9 cellular contexts compared by ENCODE assay signal in genomic region chr2:197209274-197209673, GRCh38.
DNase-seq lines count a peak whose midpoint lies in the region; ATAC-seq and TF ChIP-seq lines count a peak whose summit lies in the region.
"Had no signal": no experiment of that assay in that cellular context is flagged by ENCODE, and none has a peak within 500 bp of the region (broad histone marks: within the 10 kb centered on the region; RNA-seq: fewer than 3 reads in every experiment).

No MANE protein-coding gene starts in this region.

- no peak for ATAC-seq in activated T-cell treated with anti-CD3 and anti-CD28 coated beads, Interleukin-2, amount 50 U/mL, for 4 hours
- ATAC-seq in SK-N-SH treated with all-trans-retinoic acid at 6 μM for 48 hours (peak; percentile 46; the same call in 2 of the 3 replicates), GM21515 (IDR thresholded peaks at IDR 0.05; ENCODE audit: unreplicated experiment) (no peak)

- peak overlapping the region; percentile 59 for H3K4me3 Mint-ChIP-seq in activated T-cell treated with anti-CD3 and anti-CD28 coated beads, Interleukin-2, amount 50 U/mL, for 4 hours
- peak overlapping the region; percentile 56 to 79 (median 64) for H3K4me3 Mint-ChIP-seq in immature natural killer cell

- H3K9me3 Mint-ChIP-seq in activated T-cell treated with anti-CD3 and anti-CD28 coated beads, Interleukin-2, amount 50 U/mL, for 4 hours, result no peaks in the 10 kb centered on the region
- H3K9me3 Mint-ChIP-seq in immature natural killer cell, result no peaks in the 10 kb centered on the region

- peaks cover 7% of the 10 kb centered on the region for H3K36me3 Mint-ChIP-seq in activated T-cell treated with anti-CD3 and anti-CD28 coated beads, Interleukin-2, amount 50 U/mL, for 4 hours (ENCODE audit: insufficient read depth)
- no peaks in the 10 kb centered on the region for H3K36me3 Mint-ChIP-seq in immature natural killer cell

- H3K9me3 ChIP-seq in tibial nerve, result no peaks in the 10 kb centered on the region

- H3K27ac Mint-ChIP-seq in immature natural killer cell, result peak overlapping the region; percentile 90 to 99 (median 94)

- DNase-seq in activated T-cell treated with anti-CD3 and anti-CD28 coated beads, Interleukin-2, amount 50 U/mL, for 4 hours, result no peak
- DNase-seq in activated T-cell treated with anti-CD3 and anti-CD28 coated beads, Interleukin-2, amount 50 U/mL, for 48 hours, result no peak
- DNase-seq in immature natural killer cell (no peak), tibial nerve (ENCODE audit: low spot score in 2 of 2) (no peak), NCI-H526 treated with DMSO at 0.1 percent for 48 hours (lab: John Stamatoyannopoulos, UW) (no peak), islet precursor cell (no peak)
- DNase-seq: NCI-H2227 treated with DMSO at 0.1 percent for 48 hours had no signal

- peaks cover 0 to 77% (median 46%) of the 10 kb centered on the region in 4 donors for H3K4me1 ChIP-seq in tibial nerve

- H3K27ac ChIP-seq in tibial nerve, result peak overlapping the region in 3 of 4 donors; percentile 46 to 73 (median 61)

- TF ChIP-seq CTCF in tibial nerve (IDR thresholded peaks at IDR 0.05), result no peak

- no peaks in the 10 kb centered on the region for H3K27me3 Mint-ChIP-seq in activated T-cell treated with anti-CD3 and anti-CD28 coated beads, Interleukin-2, amount 50 U/mL, for 4 hours (ENCODE audit: low read depth)
- peaks cover 7 to 11% (median 9%) of the 10 kb centered on the region in 3 donors for H3K27me3 Mint-ChIP-seq in immature natural killer cell (ENCODE audit: low read depth in 3 of 3)

- no peak for TF ChIP-seq EP300 in tibial nerve (IDR thresholded peaks at IDR 0.05)

- no peaks in the 10 kb centered on the region for H3K27me3 ChIP-seq in tibial nerve

- peaks cover 98% of the 10 kb centered on the region for H3K4me1 Mint-ChIP-seq in activated T-cell treated with anti-CD3 and anti-CD28 coated beads, Interleukin-2, amount 50 U/mL, for 4 hours (ENCODE audit: low read depth)
- peaks cover 99 to 100% of the 10 kb centered on the region in 2 donors for H3K4me1 Mint-ChIP-seq in immature natural killer cell

- H3K36me3 ChIP-seq in tibial nerve, result no peaks in the 10 kb centered on the region

- TF ChIP-seq POLR2A in tibial nerve (IDR thresholded peaks at IDR 0.05), result no peak

- WGBS in tibial nerve, 2 donors, result 75% methylated on average over 2 of the region's 2 CpGs

- H3K4me3 ChIP-seq in tibial nerve, result no peak overlapping the region

TF ChIP-seq in SK-N-SH treated with all-trans-retinoic acid at 6 μM for 48 hours, 23 proteins besides CTCF, POLR2A, EP300 and RAD21:
- no peak for TF ChIP-seq BACH2 (CRISPR knock-in tag; IDR thresholded peaks at IDR 0.05; ENCODE audit: borderline replicate concordance)
- no peak for TF ChIP-seq TCF4 (CRISPR knock-in tag; IDR thresholded peaks at IDR 0.05; ENCODE audit: borderline replicate concordance)
- no peak for TF ChIP-seq GLIS3 (CRISPR knock-in tag; IDR thresholded peaks at IDR 0.05)
